Comparison of ENCODE assay signal across 8 cellular contexts in genomic region chr6:43076928-43077809, GRCh38. TPM values are rescaled to one million over a fixed set of nuclear protein-coding genes. Genes with fewer than 3 reads are reported as not detected.
DNase-seq lines count a peak whose midpoint lies in the region; ATAC-seq and TF ChIP-seq lines count a peak whose summit lies in the region.

No MANE protein-coding gene starts in this region.

- no peaks in the 10 kb centered on the region for H3K27me3 ChIP-seq in A673 (replicated peaks; ENCODE audit: insufficient read depth, low read depth, low read length, poor library complexity)
- no peaks in the 10 kb centered on the region for H3K27me3 ChIP-seq in HCT116 (ENCODE audit: insufficient read depth, low read length)
- H3K27me3 ChIP-seq in psoas muscle (ENCODE audit: insufficient read depth in 3 of 3, low read length in 2 of 3): peaks cover 0 to 20% (median 12%) of the 10 kb centered on the region in 3 donors

- peaks cover 27% of the 10 kb centered on the region for H3K4me1 ChIP-seq in A673 (ENCODE audit: insufficient read depth, low read length, poor library complexity, severe bottlenecking)
- peaks cover 21 to 27% of the 10 kb centered on the region in 2 experiments for H3K4me1 ChIP-seq in HCT116 (ENCODE audit: control insufficient read depth in 1 of 2, insufficient read depth in 2 of 2, low read length in 2 of 2)
- peaks cover 5% of the 10 kb centered on the region for H3K4me1 ChIP-seq in psoas muscle

- H3K9me3 Mint-ChIP-seq in glutamatergic neuron (ENCODE audit: unreplicated experiment): peaks cover 8% of the 10 kb centered on the region

- DNase-seq in A673 (ENCODE audit: low spot score): peak; percentile 44
- no peak for DNase-seq in HCT116 (ENCODE audit: low read depth, low spot score)
- DNase-seq in T-helper 17 cell: no peak
- peak; percentile 78 for DNase-seq in glutamatergic neuron
- DNase-seq in psoas muscle: no peak
- no peak for DNase-seq in germinal center (ENCODE audit: low spot score)

- H3K36me3 Mint-ChIP-seq in T-helper 17 cell (ENCODE audit: low read depth) (peaks cover 10% of the 10 kb centered on the region), glutamatergic neuron (ENCODE audit: unreplicated experiment) (peaks cover 4% of the 10 kb centered on the region)

- H2AFZ ChIP-seq in HCT116 (ENCODE audit: low read depth, low read length, poor library complexity, severe bottlenecking): no peak overlapping the region

- TF ChIP-seq CTCF in A673 (conservative IDR thresholded peaks at IDR 0.05; ENCODE audit: low read depth, low read length) (no peak), HCT116 (IDR thresholded peaks at IDR 0.05 in 2 of 3, conservative IDR thresholded peaks at IDR 0.05 in 1 of 3; ENCODE audit: borderline replicate concordance in 1 of 3, insufficient read depth in 1 of 3, low read depth in 2 of 3, low read length in 2 of 3) (no peak), glutamatergic neuron (IDR thresholded peaks at IDR 0.05; ENCODE audit: partially characterized antibody, unreplicated experiment) (no peak), psoas muscle (IDR thresholded peaks at IDR 0.05) (no peak)

- intact Hi-C loops in A673 (cut with micrococcal nuclease; ENCODE audit: unreplicated experiment): no loop called here
- intact Hi-C loops in HCT116 (cut with micrococcal nuclease): loop anchor here (5.0 kb wide), 1 partner anchor 45 kb away; no protein-coding TSS in a partner anchor
- intact Hi-C loops in psoas muscle (cut with DNase I): no loop called here

- CTCF ChIA-PET in A673 (lab: Charles Lee): interaction anchor here (1.3 kb wide), 1 partner anchor 63 kb away, joined by 8 read pairs; the partner anchor contains the start of genes KLHDC3 and MEA1
- CTCF ChIA-PET in HCT116 (lab: Charles Lee): interaction anchor here (1.6 to 3.0 kb wide), 2 partner anchors 18 to 66 kb away, joined by 5 to 10 read pairs; partner anchors contain the start of genes KLC4 and MRPL2

- RAD21 ChIA-PET in HCT116 (lab: Charles Lee; ENCODE audit: low non-redundant PET in 1 of 2, low total read pairs in 2 of 2, uncharacterized antibody in 2 of 2, unreplicated experiment in 2 of 2): interaction anchor here in 1 of 2 experiments (1.0 kb wide), 1 partner anchor 24 kb away, joined by 3 read pairs; the partner anchor contains the start of gene CUL7

- 14 to 18% (median 15%) methylated on average over 39 to 40 of the region's 40 CpGs for WGBS in psoas muscle, 3 donors

- no TSS peak for BruUV-seq in A673 (replicated peaks; lab: Mats Ljungman, UMichigan)
- BruUV-seq in HCT116 (replicated peaks; lab: Mats Ljungman, UMichigan): TSS peak; percentile 77

- H3K27ac ChIP-seq in A673 (ENCODE audit: low read depth, low read length, poor library complexity, severe bottlenecking): peak overlapping the region; percentile 91
- H3K27ac ChIP-seq in HCT116 (ENCODE audit: low read depth, low read length): peak overlapping the region; percentile 86
- H3K27ac ChIP-seq in psoas muscle: no peak overlapping the region

- H3K27ac Mint-ChIP-seq in T-helper 17 cell: no peak overlapping the region
- H3K27ac Mint-ChIP-seq in glutamatergic neuron (ENCODE audit: unreplicated experiment): peak overlapping the region; percentile 79

- H3K4me3 Mint-ChIP-seq in T-helper 17 cell (peak overlapping the region; percentile 52), glutamatergic neuron (ENCODE audit: unreplicated experiment) (peak overlapping the region; percentile 88)

- peak overlapping the region; percentile 82 for H3K4me2 ChIP-seq in HCT116 (ENCODE audit: low read length)

- POLR2A ChIA-PET in A673 (lab: Charles Lee; ENCODE audit: low non-redundant PET): no interaction called here
- POLR2A ChIA-PET in HCT116 (lab: Charles Lee): interaction anchor here (1.8 to 2.0 kb wide), 2 partner anchors 13 to 23 kb away, joined by 5 to 8 read pairs; partner anchors contain the start of gene CUL7

- no peaks in the 10 kb centered on the region for H4K20me1 ChIP-seq in HCT116 (ENCODE audit: insufficient read depth)

- H3K4me1 Mint-ChIP-seq in T-helper 17 cell (peaks cover 5% of the 10 kb centered on the region), glutamatergic neuron (ENCODE audit: low read depth, unreplicated experiment) (peaks cover 15% of the 10 kb centered on the region)

- peaks cover 33% of the 10 kb centered on the region for H3K27me3 Mint-ChIP-seq in T-helper 17 cell
- H3K27me3 Mint-ChIP-seq in glutamatergic neuron (ENCODE audit: unreplicated experiment): peaks cover 2% of the 10 kb centered on the region

- no peak for TF ChIP-seq POLR2A in HCT116 (IDR thresholded peaks at IDR 0.05; ENCODE audit: borderline replicate concordance, extremely low read depth, insufficient read depth, insufficient read length)

- ATAC-seq in HCT116 (peak; percentile 51), T-helper 17 cell (no peak), psoas muscle (peak in 2 of 4 donors; percentile 17 to 21), HG03378 (IDR thresholded peaks at IDR 0.05; ENCODE audit: unreplicated experiment) (no peak), HG02840 (IDR thresholded peaks at IDR 0.05; ENCODE audit: low FRiP score, unreplicated experiment) (no peak)

- H3K9ac ChIP-seq in HCT116 (ENCODE audit: low read length): peak overlapping the region; percentile 95

- no peak for TF ChIP-seq RAD21 in HCT116 (IDR thresholded peaks at IDR 0.05; ENCODE audit: low read depth)

- no peaks in the 10 kb centered on the region for H3K9me2 ChIP-seq in HCT116 (ENCODE audit: insufficient read depth)

- no peaks in the 10 kb centered on the region for H3K36me3 ChIP-seq in A673 (ENCODE audit: insufficient read depth, low read length, poor library complexity, severe bottlenecking)
- H3K36me3 ChIP-seq in HCT116 (ENCODE audit: control insufficient read depth in 1 of 2, insufficient read depth in 2 of 2, low read length in 2 of 2): peaks cover 0 to 2% of the 10 kb centered on the region in 2 experiments; a peak in 2 of 4 replicates
- H3K36me3 ChIP-seq in psoas muscle (ENCODE audit: insufficient read depth in 1 of 2, low read depth in 1 of 2): peaks cover 0 to 28% of the 10 kb centered on the region in 2 donors

- peaks cover 55% of the 10 kb centered on the region for H3K79me2 ChIP-seq in HCT116 (ENCODE audit: insufficient read depth, low read length)

- H3K9me3 ChIP-seq in A673 (ENCODE audit: low read depth, low read length, poor library complexity, severe bottlenecking) (no peaks in the 10 kb centered on the region), HCT116 (ENCODE audit: control insufficient read depth in 1 of 2, insufficient read depth in 1 of 2, low read depth in 1 of 2, low read length in 2 of 2) (no peaks in the 10 kb centered on the region), T-helper 17 cell (ENCODE audit: control insufficient read depth, low read length, poor library complexity, severe bottlenecking) (no peaks in the 10 kb centered on the region), psoas muscle (no peaks in the 10 kb centered on the region)

- H3K4me3 ChIP-seq in A673 (ENCODE audit: low read depth, low read length, poor library complexity, severe bottlenecking) (peak overlapping the region; percentile 98), HCT116 (replicated peaks in 1 of 2; ENCODE audit: low read depth in 1 of 2, low read length in 2 of 2) (peak overlapping the region; percentile 89 to 98), psoas muscle (peak overlapping the region; percentile 63)

TF ChIP-seq in HCT116, 20 proteins besides CTCF, POLR2A, EP300 and RAD21:
- TF ChIP-seq FOSL1 (IDR thresholded peaks at IDR 0.05; ENCODE audit: low read depth): no peak
- TF ChIP-seq MAX (IDR thresholded peaks at IDR 0.05): peak; percentile 39; the same call in 1 of the 2 replicates
- peak; percentile 23; the same call in 1 of the 2 replicates for TF ChIP-seq SP1 (IDR thresholded peaks at IDR 0.05; ENCODE audit: low read depth)
- peak; percentile 63 for TF ChIP-seq ZFX (IDR thresholded peaks at IDR 0.05)
- no peak for TF ChIP-seq ATF3 (IDR thresholded peaks at IDR 0.05)
- peak; percentile 36; the same call in 1 of the 2 replicates for TF ChIP-seq JUND (IDR thresholded peaks at IDR 0.05)

RNA-seq across cellular contexts. Expression of gene PTK7, which starts 1.1 kb away (rescaled TPM):
- 84.5 and 95.8 TPM in 2 replicates for total RNA-seq in A673 (2021)
- 105 TPM for total RNA-seq in HCT116 (2021; ENCODE audit: unreplicated experiment)
- 101 and 106 TPM in 2 replicates for polyA plus RNA-seq in HCT116 (2012)
- 1 to 10 TPM in 1 of 2 donors, under 1 TPM in 1; 0.62 to 1.6 TPM for total RNA-seq in T-helper 17 cell
- total RNA-seq in glutamatergic neuron (ENCODE audit: unreplicated experiment): 166 TPM
- total RNA-seq in psoas muscle: 1 to 10 TPM in 2 of 4 donors, under 1 TPM in 2; 0.61 to 1.6 (median 1.1) TPM
- polyA plus RNA-seq in psoas muscle: under 1 TPM; 0.17 to 0.90 (median 0.23) TPM

RNA-seq across cellular contexts. Expression of gene KLC4, which starts 17.7 kb away (rescaled TPM):
- total RNA-seq in A673 (2021): 21.3 and 35.6 TPM in 2 replicates
- total RNA-seq in HCT116 (2021; ENCODE audit: unreplicated experiment): 16.2 TPM
- polyA plus RNA-seq in HCT116 (2012): 14.5 and 17.7 TPM in 2 replicates
- total RNA-seq in T-helper 17 cell: 10 to 100 TPM; 25.7 to 41.9 TPM
- 62.3 TPM for total RNA-seq in glutamatergic neuron (ENCODE audit: unreplicated experiment)
- total RNA-seq in psoas muscle: 10 to 100 TPM; 13.0 to 20.9 (median 15.0) TPM
- 10 to 100 TPM; 12.2 to 17.2 (median 13.2) TPM for polyA plus RNA-seq in psoas muscle

RNA-seq across cellular contexts. Expression of gene MRPL2, which starts 17.9 kb away (rescaled TPM):
- 95.8 and 127 TPM in 2 replicates for total RNA-seq in A673 (2021)
- total RNA-seq in HCT116 (2021; ENCODE audit: unreplicated experiment): 123 TPM
- polyA plus RNA-seq in HCT116 (2012): 119 and 136 TPM in 2 replicates
- total RNA-seq in T-helper 17 cell: 10 to 100 TPM; 32.3 to 37.5 TPM
- 50.5 TPM for total RNA-seq in glutamatergic neuron (ENCODE audit: unreplicated experiment)
- 100 to 1,000 TPM in 1 of 4 donors, 10 to 100 TPM in 3; 61.3 to 138 (median 94.5) TPM for total RNA-seq in psoas muscle
- 100 to 1,000 TPM in 1 of 3 donors, 10 to 100 TPM in 2; 91.1 to 139 (median 91.2) TPM for polyA plus RNA-seq in psoas muscle

RNA-seq across cellular contexts. Expression of gene CUL7, which starts 23.5 kb away (rescaled TPM):
- 29.4 and 30.7 TPM in 2 replicates for total RNA-seq in A673 (2021)
- 34.1 TPM for total RNA-seq in HCT116 (2021; ENCODE audit: unreplicated experiment)
- 26.9 and 33.6 TPM in 2 replicates for polyA plus RNA-seq in HCT116 (2012)
- 10 to 100 TPM in 1 of 2 donors, 1 to 10 TPM in 1; 8.2 to 11.2 TPM for total RNA-seq in T-helper 17 cell
- 43.3 TPM for total RNA-seq in glutamatergic neuron (ENCODE audit: unreplicated experiment)
- 10 to 100 TPM in 3 of 4 donors, 1 to 10 TPM in 1; 9.3 to 23.4 (median 20.1) TPM for total RNA-seq in psoas muscle
- 10 to 100 TPM in 1 of 3 donors, 1 to 10 TPM in 2; 6.0 to 11.5 (median 6.5) TPM for polyA plus RNA-seq in psoas muscle

RNA-seq across cellular contexts. Expression of gene RRP36, which starts 55.7 kb away (rescaled TPM):
- total RNA-seq in A673 (2021) (104 and 115 TPM in 2 replicates), HCT116 (2021; ENCODE audit: unreplicated experiment) (63.4 TPM), T-helper 17 cell (10 to 100 TPM; 25.2 to 29.0 TPM), glutamatergic neuron (ENCODE audit: unreplicated experiment) (109 TPM), psoas muscle (10 to 100 TPM; 31.0 to 47.3 (median 37.5) TPM)
- polyA plus RNA-seq in HCT116 (2012): 34.9 and 47.0 TPM in 2 replicates
- 10 to 100 TPM; 39.7 to 70.5 (median 68.2) TPM for polyA plus RNA-seq in psoas muscle

Comparison
In these comparisons a context has a peak if more than half of its experiments do, and no peak if none do; other contexts are left out.
1. DNase-seq: peak in A673 (single experiment) and glutamatergic neuron (single experiment); none in HCT116 (single experiment), T-helper 17 cell (0 of 3), psoas muscle (0 of 2) and germinal center (single experiment).
2. RNA of gene PTK7, which starts 1.1 kb away (total RNA-seq): 166 TPM in glutamatergic neuron (single experiment), 105 TPM in HCT116 (single experiment) and 84.5 to 95.8 TPM in A673; 0.62 to 1.6 TPM in T-helper 17 cell and 0.61 to 1.6 TPM in psoas muscle; every median in the first group is over 10 times any median in the second.
3. Peak in every context shown above with its lines, with median percentiles within 50 percentile points of each other: H3K4me3 ChIP-seq.